8 cellular contexts compared by ENCODE assay signal in the genomic region with DNA sequence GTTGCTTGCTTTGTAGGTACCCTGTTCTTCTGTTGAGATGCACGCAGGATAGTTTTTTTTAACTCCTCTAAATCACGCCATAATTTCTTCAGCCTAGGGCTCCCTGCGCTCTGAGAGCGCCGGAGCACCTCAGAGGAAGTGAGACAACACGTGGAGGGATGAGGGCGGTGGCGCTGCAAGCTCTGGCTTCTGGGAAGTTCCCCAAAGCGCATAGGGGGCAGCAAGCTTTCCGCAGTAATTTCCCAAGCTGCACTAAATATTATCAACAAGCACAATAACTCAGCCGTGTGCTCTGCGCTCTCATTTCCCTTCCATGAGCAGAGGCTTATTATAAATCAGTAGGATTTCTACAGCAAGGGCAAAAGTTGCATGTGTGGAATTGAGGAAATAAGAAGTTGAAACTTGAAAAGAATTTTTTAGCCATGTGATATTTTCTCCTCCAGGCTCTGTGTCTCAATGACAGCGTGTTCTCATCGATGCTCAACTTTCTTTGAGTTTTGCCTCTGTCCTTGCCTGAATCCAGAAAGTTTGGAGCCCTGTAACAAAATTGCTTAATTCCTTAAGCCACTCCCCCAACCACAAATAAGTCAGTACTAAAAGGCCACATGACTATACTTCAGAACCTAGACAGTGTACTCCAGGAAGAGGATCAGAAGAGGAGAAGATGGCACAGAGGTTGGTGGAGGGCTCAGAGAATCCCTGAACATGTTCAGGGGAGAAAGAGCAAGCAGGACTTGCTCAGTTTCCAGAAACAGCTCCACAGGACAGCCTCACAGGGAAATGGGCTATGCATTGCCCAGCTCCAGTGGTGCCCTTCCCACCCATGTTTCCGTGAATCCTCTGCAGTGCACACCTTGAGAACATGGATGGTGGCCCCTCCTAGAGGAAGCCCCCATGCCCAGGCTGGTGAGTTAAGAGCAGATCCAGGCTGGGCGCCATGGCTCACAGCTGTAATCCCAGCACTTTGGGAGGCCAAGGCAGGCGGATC.
DNase-seq lines count a peak whose midpoint lies in the region; ATAC-seq and TF ChIP-seq lines count a peak whose summit lies in the region.

No MANE protein-coding gene starts in this region.

- H3K27ac Mint-ChIP-seq in glutamatergic neuron (ENCODE audit: unreplicated experiment), result no peak overlapping the region

- no peak for TF ChIP-seq RAD21 in Ishikawa (IDR thresholded peaks at IDR 0.05; ENCODE audit: low read depth)

- H3K9me3 Mint-ChIP-seq in glutamatergic neuron (ENCODE audit: unreplicated experiment), result peaks cover 6% of the 10 kb centered on the region

- H3K9ac ChIP-seq in neuronal stem cell (ENCODE audit: low read depth, low read length, poor library complexity), result no peak overlapping the region

- no peaks in the 10 kb centered on the region for H3K9me3 ChIP-seq in MG63
- H3K9me3 ChIP-seq in neuronal stem cell (replicated peaks in 1 of 2; ENCODE audit: control insufficient read depth in 2 of 2, insufficient read depth in 1 of 2, low read depth in 1 of 2, low read length in 2 of 2), result no peaks in the 10 kb centered on the region

- no peak overlapping the region for H2BK120ac ChIP-seq in neuronal stem cell (ENCODE audit: low read depth, low read length)

- WGBS in neuronal stem cell (ENCODE audit: extremely low coverage in 2 of 2, insufficient read length in 2 of 2, insufficient replicate concordance in 1 of 2), 2 donors, result no CpG with 5 or more reads among the region's 17 CpGs

- H3K14ac ChIP-seq in neuronal stem cell (ENCODE audit: low read length), result no peak overlapping the region

- no peak overlapping the region for H4K91ac ChIP-seq in neuronal stem cell (ENCODE audit: low read depth, low read length, poor library complexity)

- no peak overlapping the region for H3K23ac ChIP-seq in neuronal stem cell (ENCODE audit: low read depth, low read length, poor library complexity)

- H3K4me1 ChIP-seq in neuronal stem cell (ENCODE audit: control insufficient read depth in 2 of 2, insufficient read depth in 1 of 2, low read depth in 1 of 2, low read length in 2 of 2), result peaks cover 0 to 14% of the 10 kb centered on the region in 2 donors

- no peak overlapping the region for H3K27ac ChIP-seq in neuronal stem cell (replicated peaks; ENCODE audit: low read length)

- no peak overlapping the region for H2BK5ac ChIP-seq in neuronal stem cell (ENCODE audit: low read length)

- no peak overlapping the region for H3K4me3 ChIP-seq in MG63
- no peak overlapping the region for H3K4me3 ChIP-seq in neuronal stem cell (ENCODE audit: low read length in 2 of 2)

- no peaks in the 10 kb centered on the region for H3K79me1 ChIP-seq in neuronal stem cell (ENCODE audit: low read depth, low read length)

- H3K27me3 ChIP-seq in MG63 (no peaks in the 10 kb centered on the region), neuronal stem cell (ENCODE audit: control insufficient read depth in 3 of 3, insufficient read depth in 3 of 3, low read depth in 1 of 3, low read length in 3 of 3) (peaks cover 0 to 12% (median 0%) of the 10 kb centered on the region in 3 experiments)

- TF ChIP-seq CTCF in GM12874 (IDR thresholded peaks at IDR 0.05; ENCODE audit: insufficient read depth, low read depth, low read length) (peak; percentile 35), glutamatergic neuron (IDR thresholded peaks at IDR 0.05; ENCODE audit: partially characterized antibody, unreplicated experiment) (no peak)

- H3K4ac ChIP-seq in neuronal stem cell (ENCODE audit: low read length), result no peak overlapping the region

- peak; percentile 63 for DNase-seq in glutamatergic neuron
- no peak for DNase-seq in MG63
- DNase-seq in neuronal stem cell (ENCODE audit: low spot score), result no peak
- no peak for DNase-seq in NCI-H2227 treated with DMSO at 0.1 percent for 48 hours (lab: John Stamatoyannopoulos, UW)
- no peak for DNase-seq in COLO829 (ENCODE audit: low spot score)

- no peak overlapping the region for H2AK5ac ChIP-seq in neuronal stem cell (ENCODE audit: low read depth, low read length)

- H3K18ac ChIP-seq in neuronal stem cell (ENCODE audit: low read length), result no peak overlapping the region

- H4K8ac ChIP-seq in neuronal stem cell (ENCODE audit: low read depth, low read length), result no peak overlapping the region

- H2BK12ac ChIP-seq in neuronal stem cell (ENCODE audit: low read length), result no peak overlapping the region

- no peak overlapping the region for H2BK15ac ChIP-seq in neuronal stem cell (ENCODE audit: low read length)

- no peak overlapping the region for H2AFZ ChIP-seq in neuronal stem cell (ENCODE audit: low read length)

- no peaks in the 10 kb centered on the region for H3K36me3 Mint-ChIP-seq in glutamatergic neuron (ENCODE audit: unreplicated experiment)

- H3K4me1 Mint-ChIP-seq in glutamatergic neuron (ENCODE audit: low read depth, unreplicated experiment), result peaks cover 4% of the 10 kb centered on the region

- no peaks in the 10 kb centered on the region for H3K36me3 ChIP-seq in MG63
- no peaks in the 10 kb centered on the region for H3K36me3 ChIP-seq in neuronal stem cell (replicated peaks in 1 of 2; ENCODE audit: control insufficient read depth in 2 of 2, insufficient read depth in 2 of 2, low read length in 2 of 2)

- peak; percentile 92 for ATAC-seq in GM21576 (IDR thresholded peaks at IDR 0.05; ENCODE audit: unreplicated experiment)

- no peak overlapping the region for H3K4me2 ChIP-seq in neuronal stem cell (ENCODE audit: insufficient read depth, low read length, poor library complexity, severe bottlenecking)

- no peaks in the 10 kb centered on the region for H3K27me3 Mint-ChIP-seq in glutamatergic neuron (ENCODE audit: unreplicated experiment)

- no peak for TF ChIP-seq EP300 in Ishikawa (IDR thresholded peaks at IDR 0.05; ENCODE audit: borderline replicate concordance)

- H3K4me3 Mint-ChIP-seq in glutamatergic neuron (ENCODE audit: unreplicated experiment), result no peak overlapping the region

TF ChIP-seq in Ishikawa, 13 proteins besides CTCF, POLR2A, EP300 and RAD21:
- TF ChIP-seq TCF12 (IDR thresholded peaks at IDR 0.05; ENCODE audit: low read depth) (no peak), TEAD4 (IDR thresholded peaks at IDR 0.05) (no peak), CREB1 (IDR thresholded peaks at IDR 0.05; ENCODE audit: low read depth) (no peak), TAF1 (IDR thresholded peaks at IDR 0.05; ENCODE audit: low read depth) (no peak), NFIC (IDR thresholded peaks at IDR 0.05) (no peak), FOXM1 (IDR thresholded peaks at IDR 0.05; ENCODE audit: borderline replicate concordance, low read depth) (no peak), YY1 (IDR thresholded peaks at IDR 0.05; ENCODE audit: low read depth) (no peak), CEBPB (IDR thresholded peaks at IDR 0.05) (no peak), ZBTB7A (IDR thresholded peaks at IDR 0.05; ENCODE audit: low read depth) (no peak)
- TF ChIP-seq, protein P1, sequence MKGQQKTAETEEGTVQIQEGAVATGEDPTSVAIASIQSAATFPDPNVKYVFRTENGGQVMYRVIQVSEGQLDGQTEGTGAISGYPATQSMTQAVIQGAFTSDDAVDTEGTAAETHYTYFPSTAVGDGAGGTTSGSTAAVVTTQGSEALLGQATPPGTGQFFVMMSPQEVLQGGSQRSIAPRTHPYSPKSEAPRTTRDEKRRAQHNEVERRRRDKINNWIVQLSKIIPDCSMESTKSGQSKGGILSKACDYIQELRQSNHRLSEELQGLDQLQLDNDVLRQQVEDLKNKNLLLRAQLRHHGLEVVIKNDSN (IDR thresholded peaks at IDR 0.05), result peak; percentile 32; the same call in 1 of the 2 replicates
- TF ChIP-seq, protein P2, sequence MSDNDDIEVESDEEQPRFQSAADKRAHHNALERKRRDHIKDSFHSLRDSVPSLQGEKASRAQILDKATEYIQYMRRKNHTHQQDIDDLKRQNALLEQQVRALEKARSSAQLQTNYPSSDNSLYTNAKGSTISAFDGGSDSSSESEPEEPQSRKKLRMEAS (IDR thresholded peaks at IDR 0.05), result peak; percentile 17; the same call in 1 of the 2 replicates
